In the genomic region with DNA sequence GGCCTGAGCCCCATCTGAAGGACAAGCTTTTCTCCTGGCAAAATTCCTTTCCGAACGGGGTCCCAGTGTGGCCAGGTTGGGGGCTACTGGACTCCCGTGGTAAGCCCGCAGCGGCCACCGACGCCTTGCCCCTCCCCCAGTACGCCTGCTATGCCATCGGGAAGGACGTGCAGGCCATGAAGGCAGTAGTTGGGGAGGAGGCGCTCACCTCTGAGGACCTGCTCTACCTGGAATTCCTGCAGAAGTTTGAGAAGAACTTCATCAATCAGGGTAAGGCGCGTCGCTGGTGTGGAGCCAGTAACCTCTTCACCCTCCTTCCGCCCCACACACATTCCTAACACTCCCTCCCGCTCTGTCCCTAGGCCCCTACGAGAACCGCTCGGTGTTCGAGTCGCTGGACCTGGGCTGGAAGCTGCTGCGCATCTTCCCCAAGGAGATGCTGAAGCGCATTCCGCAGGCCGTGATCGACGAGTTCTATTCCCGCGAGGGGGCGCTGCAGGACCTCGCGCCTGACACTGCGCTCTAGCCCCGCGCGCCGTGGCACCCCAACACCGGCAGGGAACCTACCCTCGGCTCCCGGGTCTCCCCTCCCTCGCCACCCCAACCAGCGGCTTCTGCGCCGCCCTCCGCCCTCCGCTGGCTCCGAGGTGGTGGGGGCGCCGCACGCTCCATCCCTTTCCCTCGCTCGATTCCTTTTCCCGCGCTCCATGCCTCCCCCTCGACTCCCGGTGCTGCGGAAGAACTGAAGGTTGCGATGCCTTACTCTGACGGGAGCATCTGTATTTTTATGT, we compare ENCODE assay signal across 8 cellular contexts. TPM values are rescaled to one million over a fixed set of nuclear protein-coding genes. Genes with fewer than 3 reads are reported as not detected.
A peak's percentile ranks its signal among the peaks of the same experiment; 100 is the strongest.
DNase-seq lines count a peak whose midpoint lies in the region; ATAC-seq, FAIRE-seq and TF ChIP-seq lines count a peak whose summit lies in the region.

No MANE protein-coding gene starts in this region.

- no TSS peak for BruUV-seq in OCI-LY7 (replicated peaks; lab: Mats Ljungman, UMichigan)

- no peaks in the 10 kb centered on the region for H3K9me3 ChIP-seq in OCI-LY7 (ENCODE audit: low read length)

- CTCF ChIA-PET in OCI-LY7 (lab: Charles Lee; ENCODE audit: unreplicated experiment) = no interaction called here

- H3K79me2 ChIP-seq in OCI-LY7 (ENCODE audit: insufficient read depth, low read depth, low read length) = no peaks in the 10 kb centered on the region

- POLR2A ChIA-PET in OCI-LY7 (lab: Charles Lee) = interaction anchor here (0.6 kb wide), 1 partner anchor 16 kb away, joined by 4 read pairs; no protein-coding TSS in a partner anchor

- peaks cover 7% of the 10 kb centered on the region for H3K4me1 ChIP-seq in OCI-LY7 (ENCODE audit: insufficient read depth, low read length, poor library complexity, severe bottlenecking)

- no peaks in the 10 kb centered on the region for H4K20me1 ChIP-seq in OCI-LY7 (ENCODE audit: insufficient read depth, low read length)

- no peaks in the 10 kb centered on the region for H3K9me2 ChIP-seq in OCI-LY7 (ENCODE audit: insufficient read depth, low read length)

- intact Hi-C loops in OCI-LY7 (cut with micrococcal nuclease; ENCODE audit: unreplicated experiment) = loop anchor here (1.0 kb wide), 1 partner anchor 13 kb away; no protein-coding TSS in a partner anchor

- no peak overlapping the region for H3K27ac ChIP-seq in OCI-LY7 (ENCODE audit: low read depth, low read length, poor library complexity, severe bottlenecking)

- DNase-seq in OCI-LY7 (ENCODE audit: low spot score) (peak; percentile 65), activated gamma-delta T cell (lab: John Stamatoyannopoulos, UW) (peak; percentile 57), frontal cortex (ENCODE audit: low spot score in 2 of 2) (peak; percentile 54 to 79), nucleus accumbens (lab: John Stamatoyannopoulos, UW) (peak in 39 of 56 donors; percentile 12 to 75 (median 40)), superior temporal gyrus (ENCODE audit: extremely low spot score) (peak; percentile 81), NCI-H1048 (lab: John Stamatoyannopoulos, UW) (no peak)

- H3K36me3 ChIP-seq in OCI-LY7 (ENCODE audit: insufficient read depth, low read length) = no peaks in the 10 kb centered on the region

- H3K4me3 ChIP-seq in OCI-LY7 (ENCODE audit: low read depth, low read length, poor library complexity, severe bottlenecking) = peak overlapping the region; percentile 57

- FAIRE-seq in frontal cortex (lab: Jason Lieb, UNC) = no peak

- H3K4me2 ChIP-seq in OCI-LY7 (ENCODE audit: low read length) = peak overlapping the region; percentile 62

- ATAC-seq in HG02798 (IDR thresholded peaks at IDR 0.05; ENCODE audit: poor library complexity, unreplicated experiment) = peak; percentile 87

- H2AFZ ChIP-seq in OCI-LY7 (ENCODE audit: low read length) = peak overlapping the region; percentile 73; the same call in 1 of the 2 replicates

- TF ChIP-seq CTCF in GM12873 (IDR thresholded peaks at IDR 0.05; ENCODE audit: insufficient read depth, low read depth, low read length, missing control alignments) (peak; percentile 90), OCI-LY7 (conservative IDR thresholded peaks at IDR 0.05; ENCODE audit: low read length) (peak; percentile 86)

RNA-seq across cellular contexts. Expression of a gene that starts 13.6 kb away (rescaled TPM):
- total RNA-seq in OCI-LY7 (2014; rRNA removed; shearing (Covaris generic)) = not detected in 2 replicates
- total RNA-seq in OCI-LY7 (2022) (not detected in 2 replicates), frontal cortex (1.2 TPM)

RNA-seq across cellular contexts. Expression of a gene that starts 29.1 kb away (rescaled TPM):
- total RNA-seq in OCI-LY7 (2014; rRNA removed; shearing (Covaris generic)) = not detected in 2 replicates
- not detected in 2 replicates for total RNA-seq in OCI-LY7 (2022)
- not detected for total RNA-seq in frontal cortex

RNA-seq across cellular contexts. Expression of a gene that starts 29.9 kb away (rescaled TPM):
- total RNA-seq in OCI-LY7 (2014; rRNA removed; shearing (Covaris generic)) = 26.7 and 34.5 TPM in 2 replicates
- total RNA-seq in OCI-LY7 (2022) (45.8 and 57.7 TPM in 2 replicates), frontal cortex (13.5 TPM)
